In the genomic region with DNA sequence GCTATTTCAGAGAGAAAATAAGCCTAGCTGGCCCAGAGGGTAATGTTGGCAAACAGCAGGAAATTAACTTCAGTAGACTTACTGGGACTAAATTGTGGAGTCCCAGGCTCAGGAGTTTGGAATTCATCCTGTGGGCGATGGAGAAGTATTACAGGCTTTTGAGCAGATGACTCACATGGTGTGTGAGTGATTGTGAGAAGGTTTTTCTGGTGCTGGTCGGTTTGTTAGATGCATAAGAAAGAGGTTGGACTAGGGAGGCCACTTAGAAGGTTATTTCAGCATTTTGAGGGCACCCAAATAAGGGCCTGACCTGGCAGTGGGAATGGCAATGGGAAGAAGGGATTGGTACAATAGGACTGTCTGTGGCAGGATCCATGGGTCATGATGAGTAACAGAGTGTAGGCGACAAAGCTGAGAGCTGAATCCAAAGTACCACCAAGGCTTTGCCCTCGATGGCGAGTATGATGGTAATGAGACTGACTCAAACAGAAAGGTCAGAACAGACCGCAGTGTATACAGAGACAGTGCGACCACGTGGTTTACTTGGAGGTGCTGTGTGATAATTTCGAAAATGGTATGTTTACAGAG, we compare ENCODE assay signal across 11 cellular contexts.
DNase-seq lines count a peak whose midpoint lies in the region; ATAC-seq, FAIRE-seq and TF ChIP-seq lines count a peak whose summit lies in the region.
"Had no signal": no experiment of that assay in that cellular context is flagged by ENCODE, and none has a peak within 500 bp of the region (broad histone marks: within the 10 kb centered on the region; RNA-seq: fewer than 3 reads in every experiment).

No MANE protein-coding gene starts in this region.

- POLR2A ChIA-PET in naive thymus-derived CD8-positive, alpha-beta T cell (lab: Charles Lee) = no interaction called here

- TF ChIP-seq CTCF in foreskin fibroblast (IDR thresholded peaks at IDR 0.05; ENCODE audit: low read depth, low read length) = peak; percentile 7

- H3K36me3 Mint-ChIP-seq in naive thymus-derived CD8-positive, alpha-beta T cell = no peaks in the 10 kb centered on the region

- H3K4me3 Mint-ChIP-seq in naive thymus-derived CD8-positive, alpha-beta T cell = no peak overlapping the region

- DNase-seq in COLO829 (ENCODE audit: low spot score) (peak; percentile 68), RCC 7860 (ENCODE audit: low spot score) (peak; percentile 82), foreskin fibroblast (peak; percentile 92 to 95)
- no peak for DNase-seq in activated CD4-positive, alpha-beta T cell treated with anti-CD3 and anti-CD28 coated beads, Interleukin-2, amount 50 U/mL, for 4 hours
- no peak for DNase-seq in naive thymus-derived CD8-positive, alpha-beta T cell
- DNase-seq: GDM1, NCI-H524 treated with DMSO at 0.1 percent for 48 hours, retina had no signal

- H3K27ac Mint-ChIP-seq in naive thymus-derived CD8-positive, alpha-beta T cell = no peak overlapping the region

- no peak overlapping the region for H3K4me3 ChIP-seq in foreskin fibroblast (ENCODE audit: low read depth in 1 of 2, low read length in 2 of 2)

- H3K9me3 Mint-ChIP-seq in naive thymus-derived CD8-positive, alpha-beta T cell = no peaks in the 10 kb centered on the region

- H3K27me3 Mint-ChIP-seq in naive thymus-derived CD8-positive, alpha-beta T cell = peaks cover 0 to 1% (median 0%) of the 10 kb centered on the region in 5 donors

- FAIRE-seq in RCC 7860 (lab: Jason Lieb, UNC) = peak; percentile 83

- no peaks in the 10 kb centered on the region for H3K4me1 Mint-ChIP-seq in naive thymus-derived CD8-positive, alpha-beta T cell

- ATAC-seq in GM21576 (IDR thresholded peaks at IDR 0.05; ENCODE audit: unreplicated experiment) (peak; percentile 73), HG03196 (IDR thresholded peaks at IDR 0.05; ENCODE audit: unreplicated experiment) (no peak), HG03571 (IDR thresholded peaks at IDR 0.05; ENCODE audit: unreplicated experiment) (no peak)
- ATAC-seq in naive thymus-derived CD8-positive, alpha-beta T cell = no peak

Comparison
In these comparisons a context has a peak if more than half of its experiments do, and no peak if none do; other contexts are left out.
1. DNase-seq: peak in COLO829 (single experiment), RCC 7860 (single experiment) and foreskin fibroblast (2 of 2); none in activated CD4-positive, alpha-beta T cell treated with anti-CD3 and anti-CD28 coated beads, Interleukin-2, amount 50 U/mL, for 4 hours (0 of 2) and naive thymus-derived CD8-positive, alpha-beta T cell (0 of 10).